Comparison of ENCODE assay signal across 14 cellular contexts in the genomic region with DNA sequence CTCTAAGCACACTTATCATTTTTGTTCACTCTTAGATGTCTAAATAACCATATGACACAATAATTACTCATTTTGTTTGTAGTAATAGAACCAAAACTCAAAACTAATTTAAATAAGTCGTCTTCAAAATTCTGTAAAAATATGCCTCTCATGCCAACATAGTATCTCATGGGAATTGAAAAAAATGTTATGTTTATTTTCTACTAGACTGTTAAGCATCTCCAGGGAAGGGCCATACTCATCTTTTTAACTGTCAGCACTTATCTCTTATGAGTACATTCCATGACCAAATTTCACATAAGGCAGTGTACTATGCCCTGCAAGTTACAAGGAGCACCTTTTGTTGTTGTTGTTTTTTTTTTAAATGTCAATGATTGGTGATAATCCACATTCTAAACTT.
"Had no signal": no experiment of that assay in that cellular context is flagged by ENCODE, and none has a peak within 500 bp of the region (broad histone marks: within the 10 kb centered on the region; RNA-seq: fewer than 3 reads in every experiment).

No MANE protein-coding gene starts in this region.

- ATAC-seq: foreskin keratinocyte; left colon; naive thymus-derived CD4-positive, alpha-beta T cell had no signal

- H3K9me3 ChIP-seq: neutrophil had no signal

- H3K27ac ChIP-seq: foreskin keratinocyte, neutrophil had no signal

- H3K4me3 ChIP-seq: smooth muscle cell had no signal

- FAIRE-seq: colon, endothelial cell of umbilical vein had no signal

- DNase-seq: cerebellar nuclear complex; erythroblast; foreskin keratinocyte; left colon; naive thymus-derived CD4-positive, alpha-beta T cell; posterior cingulate gyrus; stimulated activated CD4-positive, alpha-beta T cell treated with anti-CD3 and anti-CD28 coated beads, Interleukin-2, amount 100 ng/mL, for 48 hours; stimulated activated naive CD4-positive, alpha-beta T cell treated with Interleukin-2 at 50 U/mL for 16 hours had no signal

- H3K9me3 Mint-ChIP-seq: dendritic cell treated with granulocyte-macrophage colony-stimulating factor and Interleukin-4, amounts not matched to agents 40 ng/mL and 50 ng/mL, for 4 days; naive thymus-derived CD4-positive, alpha-beta T cell; type B pancreatic cell had no signal

- H3K27ac Mint-ChIP-seq: dendritic cell treated with granulocyte-macrophage colony-stimulating factor and Interleukin-4, amounts not matched to agents 40 ng/mL and 50 ng/mL, for 4 days; naive thymus-derived CD4-positive, alpha-beta T cell; type B pancreatic cell had no signal

- H3K27me3 ChIP-seq: foreskin keratinocyte had no signal

- H3K4me2 ChIP-seq: smooth muscle cell had no signal

- H3K27me3 Mint-ChIP-seq: type B pancreatic cell had no signal

- H3K4me3 Mint-ChIP-seq: dendritic cell treated with granulocyte-macrophage colony-stimulating factor and Interleukin-4, amounts not matched to agents 40 ng/mL and 50 ng/mL, for 4 days; naive thymus-derived CD4-positive, alpha-beta T cell; type B pancreatic cell had no signal
